Comparison of ENCODE assay signal across 10 cellular contexts in the genomic region with DNA sequence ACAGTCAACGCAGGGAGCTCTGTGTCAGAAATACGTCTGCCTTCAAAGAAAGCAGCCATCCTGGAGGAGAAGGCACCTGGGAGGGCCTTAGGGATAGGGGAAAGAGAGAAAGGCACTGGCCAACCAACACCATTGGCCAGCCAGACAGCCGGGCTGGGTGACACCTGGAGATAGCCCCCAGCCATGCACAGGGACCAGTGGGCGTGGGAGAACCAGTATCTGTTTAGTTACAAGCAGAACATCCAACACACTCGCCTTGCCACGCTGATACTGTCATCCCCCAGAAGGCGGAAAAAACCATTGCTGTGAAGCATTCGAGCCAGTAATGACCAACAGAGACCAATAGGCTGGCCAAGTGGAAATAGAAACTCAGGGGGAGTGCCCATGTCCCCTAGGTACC. TPM values are rescaled to one million over a fixed set of nuclear protein-coding genes. Genes with fewer than 3 reads are reported as not detected.
DNase-seq lines count a peak whose midpoint lies in the region; ATAC-seq, FAIRE-seq and TF ChIP-seq lines count a peak whose summit lies in the region.
"Had no signal": no experiment of that assay in that cellular context is flagged by ENCODE, and none has a peak within 500 bp of the region (broad histone marks: within the 10 kb centered on the region; RNA-seq: fewer than 3 reads in every experiment).

No MANE protein-coding gene starts in this region.

- H3K36me3 Mint-ChIP-seq in T-cell: peaks cover 21% of the 10 kb centered on the region

- no peaks in the 10 kb centered on the region for H3K9me3 ChIP-seq in fibroblast of lung (ENCODE audit: control insufficient read depth, insufficient read depth, low read depth, low read length)
- H3K9me3 ChIP-seq in smooth muscle cell (replicated peaks; ENCODE audit: low read depth): no peaks in the 10 kb centered on the region

- H3K27me3 ChIP-seq in fibroblast of lung (ENCODE audit: control insufficient read depth, insufficient read depth, low read length) (no peaks in the 10 kb centered on the region), smooth muscle cell (ENCODE audit: low read depth) (no peaks in the 10 kb centered on the region)

- no peaks in the 10 kb centered on the region for H3K9me3 Mint-ChIP-seq in T-cell

- peaks cover 26 to 37% (median 33%) of the 10 kb centered on the region in 3 donors for H3K4me1 Mint-ChIP-seq in T-cell

- H3K4me3 ChIP-seq in fibroblast of lung (replicated peaks in 1 of 4; ENCODE audit: control extremely low read depth in 1 of 4, insufficient read depth in 1 of 4, low read depth in 3 of 4, low read length in 4 of 4) (no peak overlapping the region), smooth muscle cell (no peak overlapping the region)

- H3K27me3 Mint-ChIP-seq in T-cell: no peaks in the 10 kb centered on the region

- H3K4me3 Mint-ChIP-seq in T-cell: peak overlapping the region in 1 of 3 donors; percentile 61

- FAIRE-seq in H54 (lab: Jason Lieb, UNC): no peak

- ATAC-seq in T-cell (replicated peaks in 1 of 4): no peak

- H3K27ac Mint-ChIP-seq in T-cell: peak overlapping the region; percentile 77 to 91

- POLR2A ChIA-PET in T-cell (lab: Charles Lee): no interaction called here
- POLR2A ChIA-PET in HEK293T (lab: Yijun Ruan, JAX): no interaction called here

- 81% methylated on average over 8 of the region's 8 CpGs for WGBS in smooth muscle cell (ENCODE audit: low lambda C conversion rate)

- H2AFZ ChIP-seq in fibroblast of lung (ENCODE audit: low read length): no peak overlapping the region
- no peak overlapping the region for H2AFZ ChIP-seq in smooth muscle cell (ENCODE audit: low read depth)

- peak; percentile 45 for DNase-seq in activated CD8-positive, alpha-beta memory T cell treated with anti-CD3 and anti-CD28 coated beads, Interleukin-2, amount 50 U/mL, for 48 hours
- no peak for DNase-seq in activated CD8-positive, alpha-beta memory T cell treated with anti-CD3 and anti-CD28 coated beads for 24 hours
- DNase-seq in T-cell (no peak), fibroblast of lung (ENCODE audit: low read depth in 2 of 2) (no peak), smooth muscle cell (lab: John Stamatoyannopoulos, UW; ENCODE audit: unreplicated experiment) (no peak), H54 (ENCODE audit: insufficient read length, low spot score) (no peak), middle frontal gyrus (ENCODE audit: extremely low spot score, low spot score) (no peak), HEK293T (ENCODE audit: extremely low spot score) (no peak)
- DNase-seq: RPMI8226 had no signal

- H3K36me3 ChIP-seq in fibroblast of lung (ENCODE audit: control insufficient read depth, insufficient read depth, low read length) (no peaks in the 10 kb centered on the region), smooth muscle cell (ENCODE audit: low read depth) (peaks cover 5% of the 10 kb centered on the region)

- H3K9ac ChIP-seq in fibroblast of lung (ENCODE audit: insufficient read depth, low read length) (no peak overlapping the region), smooth muscle cell (ENCODE audit: low read depth) (no peak overlapping the region)

- H4K20me1 ChIP-seq in fibroblast of lung (ENCODE audit: control insufficient read depth, extremely low read depth, insufficient read depth, low read length): no peaks in the 10 kb centered on the region
- no peaks in the 10 kb centered on the region for H4K20me1 ChIP-seq in smooth muscle cell (ENCODE audit: low read depth)

- H3K4me2 ChIP-seq in fibroblast of lung (ENCODE audit: extremely low read depth, insufficient read depth, low read length) (peak overlapping the region; percentile 40), smooth muscle cell (no peak overlapping the region)

- H3F3A ChIP-seq in smooth muscle cell (ENCODE audit: low read depth): no peaks in the 10 kb centered on the region

- H3K4me1 ChIP-seq in fibroblast of lung (ENCODE audit: control insufficient read depth, extremely low read depth, insufficient read depth, low read length) (peaks cover 9% of the 10 kb centered on the region), smooth muscle cell (ENCODE audit: low read depth) (peaks cover 2% of the 10 kb centered on the region)

- H3K79me2 ChIP-seq in fibroblast of lung (ENCODE audit: control insufficient read depth, insufficient read depth, low read length) (no peaks in the 10 kb centered on the region), smooth muscle cell (ENCODE audit: low read depth) (no peaks in the 10 kb centered on the region)

- CTCF ChIA-PET in T-cell (lab: Charles Lee): interaction anchor here in 1 of 2 donors (0.5 to 1.8 kb wide), 3 partner anchors 31 to 297 kb away, joined by 3 to 4 read pairs (median 4); a partner anchor contains a TSS
- CTCF ChIA-PET in HEK293T (lab: Yijun Ruan, JAX): no interaction called here

- no peak for TF ChIP-seq CTCF in fibroblast of lung (conservative IDR thresholded peaks at IDR 0.05 in 1 of 2, IDR thresholded peaks at IDR 0.05 in 1 of 2; ENCODE audit: low read depth in 1 of 2, low read length in 2 of 2)
- TF ChIP-seq CTCF in smooth muscle cell (IDR thresholded peaks at IDR 0.05; ENCODE audit: borderline replicate concordance, insufficient read depth, poor library complexity, severe bottlenecking): no peak

- TF ChIP-seq POLR2A in H54 (IDR thresholded peaks at IDR 0.05; ENCODE audit: low read depth, low read length): no peak

- H3K27ac ChIP-seq in fibroblast of lung (ENCODE audit: insufficient read depth, low read length): peak overlapping the region; percentile 17
- H3K27ac ChIP-seq in smooth muscle cell (ENCODE audit: low read depth): peak overlapping the region; percentile 28

TF ChIP-seq in HEK293T, 16 proteins besides CTCF, POLR2A, EP300 and RAD21:
- TF ChIP-seq BHLHE40 (IDR thresholded peaks at IDR 0.05; ENCODE audit: borderline replicate concordance): no peak

RNA-seq across cellular contexts. Expression of a gene that starts 15.5 kb away (rescaled TPM):
- total RNA-seq in T-cell (1 to 10 TPM; 1.2 to 2.1 (median 1.8) TPM), fibroblast of lung (0.26 and 0.33 TPM in 2 replicates), smooth muscle cell (4.3 and 4.4 TPM in 2 replicates)
- polyA plus RNA-seq in fibroblast of lung (0.08 and 0.10 TPM in 2 replicates), smooth muscle cell (0.80 and 1.6 TPM in 2 replicates)
- polyA plus RNA-seq in fibroblast of lung (2012): 0.06 and 0.09 TPM in 2 replicates
- polyA minus RNA-seq in fibroblast of lung (ENCODE audit: low replicate concordance): not detected in 2 replicates
- total RNA-seq: NCI-H460 had no signal

RNA-seq across cellular contexts. Expression of a gene that starts 31.0 kb away (rescaled TPM):
- 10 to 100 TPM; 13.7 to 34.5 (median 19.9) TPM for total RNA-seq in T-cell
- 7.7 and 8.4 TPM in 2 replicates for total RNA-seq in fibroblast of lung
- 4.8 and 5.4 TPM in 2 replicates for polyA plus RNA-seq in fibroblast of lung
- polyA plus RNA-seq in fibroblast of lung (2012): 2.2 TPM in 2 replicates
- polyA minus RNA-seq in fibroblast of lung (ENCODE audit: low replicate concordance): 2.4 and 3.3 TPM in 2 replicates
- total RNA-seq in smooth muscle cell: 7.9 and 10.0 TPM in 2 replicates
- polyA plus RNA-seq in smooth muscle cell: 10.2 and 10.9 TPM in 2 replicates

RNA-seq across cellular contexts. Expression of a gene that starts 52.1 kb away (rescaled TPM):
- total RNA-seq in T-cell: 10 to 100 TPM; 38.3 to 51.1 (median 42.0) TPM
- 33.9 and 38.8 TPM in 2 replicates for total RNA-seq in fibroblast of lung
- polyA plus RNA-seq in fibroblast of lung: 62.9 and 64.8 TPM in 2 replicates
- 45.5 and 45.9 TPM in 2 replicates for polyA plus RNA-seq in fibroblast of lung (2012)
- polyA minus RNA-seq in fibroblast of lung (ENCODE audit: low replicate concordance): 0.31 and 1.0 TPM in 2 replicates
- total RNA-seq in smooth muscle cell: 82.7 and 97.8 TPM in 2 replicates
- polyA plus RNA-seq in smooth muscle cell: 67.9 and 81.8 TPM in 2 replicates
